2 cellular contexts compared by ENCODE assay signal in the genomic region with DNA sequence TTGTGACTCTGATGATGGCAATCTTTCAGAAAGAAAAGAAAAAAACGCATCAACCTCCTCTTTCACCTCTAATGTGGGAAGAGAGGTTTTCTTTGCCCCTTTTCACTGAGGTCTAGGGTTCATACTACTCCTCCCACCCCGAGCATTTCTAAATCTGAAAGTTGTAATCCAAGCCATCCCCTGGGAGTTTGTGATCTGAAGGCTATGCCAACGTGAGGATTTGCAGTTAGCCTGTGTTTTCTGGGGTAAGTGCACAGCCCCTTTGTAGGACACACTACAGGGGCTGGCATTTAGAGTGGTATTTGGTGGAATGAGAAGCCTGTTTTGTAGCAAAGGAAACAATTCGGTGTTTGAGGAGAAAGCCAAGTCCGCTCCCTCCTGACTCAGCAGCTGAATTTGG.
TF ChIP-seq lines count a peak whose summit lies in the region.

No MANE protein-coding gene starts in this region.

TF ChIP-seq in HEK293, 187 proteins besides CTCF, POLR2A, EP300 and RAD21:
- TF ChIP-seq ZBTB17 (tag by site-specific recombination; IDR thresholded peaks at IDR 0.05), result peak; percentile 82
- TF ChIP-seq ZNF10 (tag by site-specific recombination; IDR thresholded peaks at IDR 0.05), result peak; percentile 32; the same call in 1 of the 2 replicates
- TF ChIP-seq, protein P1, sequence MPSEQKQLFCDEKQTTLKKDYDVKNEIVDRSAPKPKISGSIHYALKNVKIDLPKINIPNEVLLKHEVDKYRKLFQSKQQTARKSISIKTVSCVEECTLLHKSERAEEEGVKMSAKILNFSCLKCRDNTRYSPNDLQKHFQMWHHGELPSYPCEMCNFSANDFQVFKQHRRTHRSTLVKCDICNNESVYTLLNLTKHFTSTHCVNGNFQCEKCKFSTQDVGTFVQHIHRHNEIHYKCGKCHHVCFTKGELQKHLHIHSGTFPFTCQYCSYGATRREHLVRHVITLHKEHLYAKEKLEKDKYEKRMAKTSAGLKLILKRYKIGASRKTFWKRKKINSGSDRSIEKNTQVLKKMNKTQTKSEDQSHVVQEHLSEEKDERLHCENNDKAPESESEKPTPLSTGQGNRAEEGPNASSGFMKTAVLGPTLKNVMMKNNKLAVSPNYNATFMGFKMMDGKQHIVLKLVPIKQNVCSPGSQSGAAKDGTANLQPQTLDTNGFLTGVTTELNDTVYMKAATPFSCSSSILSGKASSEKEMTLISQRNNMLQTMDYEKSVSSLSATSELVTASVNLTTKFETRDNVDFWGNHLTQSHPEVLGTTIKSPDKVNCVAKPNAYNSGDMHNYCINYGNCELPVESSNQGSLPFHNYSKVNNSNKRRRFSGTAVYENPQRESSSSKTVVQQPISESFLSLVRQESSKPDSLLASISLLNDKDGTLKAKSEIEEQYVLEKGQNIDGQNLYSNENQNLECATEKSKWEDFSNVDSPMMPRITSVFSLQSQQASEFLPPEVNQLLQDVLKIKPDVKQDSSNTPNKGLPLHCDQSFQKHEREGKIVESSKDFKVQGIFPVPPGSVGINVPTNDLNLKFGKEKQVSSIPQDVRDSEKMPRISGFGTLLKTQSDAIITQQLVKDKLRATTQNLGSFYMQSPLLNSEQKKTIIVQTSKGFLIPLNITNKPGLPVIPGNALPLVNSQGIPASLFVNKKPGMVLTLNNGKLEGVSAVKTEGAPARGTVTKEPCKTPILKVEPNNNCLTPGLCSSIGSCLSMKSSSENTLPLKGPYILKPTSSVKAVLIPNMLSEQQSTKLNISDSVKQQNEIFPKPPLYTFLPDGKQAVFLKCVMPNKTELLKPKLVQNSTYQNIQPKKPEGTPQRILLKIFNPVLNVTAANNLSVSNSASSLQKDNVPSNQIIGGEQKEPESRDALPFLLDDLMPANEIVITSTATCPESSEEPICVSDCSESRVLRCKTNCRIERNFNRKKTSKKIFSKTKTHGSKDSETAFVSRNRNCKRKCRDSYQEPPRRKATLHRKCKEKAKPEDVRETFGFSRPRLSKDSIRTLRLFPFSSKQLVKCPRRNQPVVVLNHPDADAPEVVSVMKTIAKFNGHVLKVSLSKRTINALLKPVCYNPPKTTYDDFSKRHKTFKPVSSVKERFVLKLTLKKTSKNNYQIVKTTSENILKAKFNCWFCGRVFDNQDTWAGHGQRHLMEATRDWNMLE (tag by site-specific recombination; conservative IDR thresholded peaks at IDR 0.05; ENCODE audit: low read depth), result no peak
- 0 out of 2 replicates have a peak, but pooled peaks have one; percentile 14 for TF ChIP-seq GLIS1 (tag by site-specific recombination; IDR thresholded peaks at IDR 0.05)

TF ChIP-seq in GM12878, 131 proteins besides CTCF, POLR2A, EP300 and RAD21:
- TF ChIP-seq EZH2 (IDR thresholded peaks at IDR 0.05; ENCODE audit: borderline replicate concordance, control insufficient read depth, low read depth, low read length) (no peak), BMI1 (IDR thresholded peaks at IDR 0.05; ENCODE audit: borderline replicate concordance) (no peak), MTA2 (IDR thresholded peaks at IDR 0.05; ENCODE audit: low read depth) (no peak), ATF3 (IDR thresholded peaks at IDR 0.05; ENCODE audit: borderline replicate concordance, extremely low read depth, low read depth, low read length) (no peak), MXI1 (IDR thresholded peaks at IDR 0.05; ENCODE audit: low read depth, low read length) (no peak)
